ENCODE assay signal across 21 cellular contexts in genomic region chr4:149707862-149708261, GRCh38.
"Had no signal": no experiment of that assay in that cellular context is flagged by ENCODE, and none has a peak within 500 bp of the region (broad histone marks: within the 10 kb centered on the region; RNA-seq: fewer than 3 reads in every experiment).

No MANE protein-coding gene starts in this region.

- H3K9me3 ChIP-seq: esophagus squamous epithelium, gastroesophageal sphincter, neutrophil, thoracic aorta had no signal

- FAIRE-seq: colon had no signal

- DNase-seq: effector memory CD8-positive, alpha-beta T cell; esophagus squamous epithelium; foreskin fibroblast; glutamatergic neuron; islet precursor cell; left ventricle myocardium superior; mesenchymal stem cell; naive thymus-derived CD8-positive, alpha-beta T cell; psoas muscle; retina; stimulated activated CD4-positive, alpha-beta T cell treated with anti-CD3 and anti-CD28 coated beads, Interleukin-2, amount 100 ng/mL, for 24 hours; stimulated activated CD4-positive, alpha-beta T cell treated with anti-CD3 and anti-CD28 coated beads, Interleukin-4, amount 100 ng/mL, for 4 hours; stimulated activated naive B cell treated with anti-CD40 and anti-IgM and Interleukin-4, amounts not matched to agents 10 μg/mL and 1 μg/mL and 100 μg/mL, for 72 hours; stimulated activated naive CD8-positive, alpha-beta T cell treated with anti-CD3 and anti-CD28 coated beads, Interleukin-15, amount 100 ng/mL, for 72 hours; trophoblast cell had no signal

- H3K27me3 ChIP-seq: esophagus squamous epithelium, gastroesophageal sphincter, neutrophil had no signal

- H3K27ac ChIP-seq: esophagus squamous epithelium, gastroesophageal sphincter, neutrophil, psoas muscle had no signal

- H3K36me3 ChIP-seq: esophagus squamous epithelium, gastroesophageal sphincter, neutrophil, thoracic aorta had no signal

- ATAC-seq: effector memory CD8-positive, alpha-beta T cell; gastroesophageal sphincter; left ventricle myocardium superior; naive thymus-derived CD8-positive, alpha-beta T cell; psoas muscle; sciatic nerve; stimulated activated naive B cell treated with anti-CD40 and anti-IgM and Interleukin-4, amounts not matched to agents 10 μg/mL and 1 μg/mL and 100 μg/mL, for 72 hours; stimulated activated naive CD8-positive, alpha-beta T cell treated with anti-CD3 and anti-CD28 coated beads, Interleukin-15, amount 100 ng/mL, for 72 hours had no signal

- H3K4me1 ChIP-seq: psoas muscle had no signal

- H3K4me3 ChIP-seq: esophagus squamous epithelium, gastroesophageal sphincter, lung, psoas muscle, thoracic aorta had no signal
